Comparison of ENCODE assay signal across 28 cellular contexts in the genomic region with DNA sequence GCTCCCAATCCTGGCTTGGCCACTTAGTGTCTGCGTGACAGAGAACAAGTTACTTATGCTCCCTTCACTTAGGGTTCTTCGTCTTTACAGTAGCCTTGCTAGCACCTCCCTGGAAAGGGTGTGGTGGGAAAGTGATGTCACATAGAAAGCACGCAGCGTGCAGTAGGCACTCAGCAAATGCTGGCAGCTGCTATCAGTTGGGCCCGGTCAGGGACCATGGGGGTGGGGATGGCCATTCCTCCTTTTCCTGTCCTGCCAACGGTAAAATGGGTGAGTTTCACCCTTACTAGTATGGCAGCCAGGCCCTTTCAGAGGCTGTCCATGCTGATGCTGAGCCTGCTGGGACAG. TPM values are rescaled to one million over a fixed set of nuclear protein-coding genes. Genes with fewer than 3 reads are reported as not detected.
DNase-seq lines count a peak whose midpoint lies in the region; ATAC-seq and TF ChIP-seq lines count a peak whose summit lies in the region.
"Had no signal": no experiment of that assay in that cellular context is flagged by ENCODE, and none has a peak within 500 bp of the region (broad histone marks: within the 10 kb centered on the region; RNA-seq: fewer than 3 reads in every experiment).

No MANE protein-coding gene starts in this region.

- POLR2A ChIA-PET in naive thymus-derived CD8-positive, alpha-beta T cell (lab: Charles Lee), result no interaction called here

- no peak overlapping the region for H3K9ac ChIP-seq in GM23248

- ATAC-seq in RWPE2 (ENCODE audit: low read depth) (peak; percentile 84), left colon (peak; percentile 66)
- ATAC-seq in naive thymus-derived CD8-positive, alpha-beta T cell, result no peak

- H4K20me1 ChIP-seq in GM23248 (ENCODE audit: insufficient read depth), result no peaks in the 10 kb centered on the region

- no peaks in the 10 kb centered on the region for H3K79me2 ChIP-seq in GM23248 (ENCODE audit: insufficient read depth)

- in situ Hi-C loops in GM23248 (cut with MboI), result no loop called here

- no peak overlapping the region for H3K27ac Mint-ChIP-seq in naive thymus-derived CD8-positive, alpha-beta T cell
- H3K27ac Mint-ChIP-seq: activated CD4-positive, alpha-beta T cell treated with anti-CD3 and anti-CD28 coated beads, Interleukin-2, amount 10 ng/mL, durations not matched to agents 7 days and 5 days; activated CD8-positive, alpha-beta memory T cell treated with anti-CD3 and anti-CD28 coated beads, Interleukin-2, amount 10 ng/mL, durations not matched to agents 7 days and 5 days; dendritic cell treated with granulocyte-macrophage colony-stimulating factor and Interleukin-4, amounts not matched to agents 40 ng/mL and 50 ng/mL, for 4 days; IgD-negative memory B cell; mesothelial cell of epicardium; nephron; stimulated activated naive CD8-positive, alpha-beta T cell treated with anti-CD3 and anti-CD28 coated beads, Interleukin-15, amount 100 ng/mL, for 72 hours; WTC11 had no signal

- H3K9me3 ChIP-seq in GM23248 (ENCODE audit: low read depth) (no peaks in the 10 kb centered on the region), RWPE2 (ENCODE audit: severe bottlenecking) (no peaks in the 10 kb centered on the region), MG63 (no peaks in the 10 kb centered on the region)
- H3K9me3 ChIP-seq: thyroid gland had no signal

- H3K9me3 Mint-ChIP-seq in naive thymus-derived CD8-positive, alpha-beta T cell, result peaks cover 0 to 2% (median 0%) of the 10 kb centered on the region in 9 donors
- H3K9me3 Mint-ChIP-seq: activated CD4-positive, alpha-beta T cell treated with anti-CD3 and anti-CD28 coated beads, Interleukin-2, amount 10 ng/mL, durations not matched to agents 7 days and 5 days; central memory CD8-positive, alpha-beta T cell; dendritic cell treated with granulocyte-macrophage colony-stimulating factor and Interleukin-4, amounts not matched to agents 40 ng/mL and 50 ng/mL, for 4 days; IgD-negative memory B cell; mesothelial cell of epicardium; nephron; stimulated activated naive CD8-positive, alpha-beta T cell treated with anti-CD3 and anti-CD28 coated beads, Interleukin-15, amount 100 ng/mL, for 72 hours; WTC11 had no signal

- no peak overlapping the region for H3K27ac ChIP-seq in GM23248
- H3K27ac ChIP-seq in RWPE2 (ENCODE audit: poor library complexity, severe bottlenecking), result no peak overlapping the region
- H3K27ac ChIP-seq: thyroid gland had no signal

- H3K36me3 ChIP-seq in GM23248 (ENCODE audit: low read depth) (no peaks in the 10 kb centered on the region), RWPE2 (ENCODE audit: low read depth) (no peaks in the 10 kb centered on the region), MG63 (no peaks in the 10 kb centered on the region)
- H3K36me3 ChIP-seq: thyroid gland had no signal

- no peak for TF ChIP-seq CTCF in RWPE2 (IDR thresholded peaks at IDR 0.05; ENCODE audit: poor library complexity, severe bottlenecking)

- DNase-seq in AG08395 (ENCODE audit: low spot score) (peak; percentile 22), GM23248 (peak; percentile 68), RWPE2 (ENCODE audit: low spot score) (no peak), left colon (no peak), Ammon's horn (ENCODE audit: low spot score) (no peak), SW480 (ENCODE audit: low spot score) (no peak), MG63 (no peak)
- DNase-seq in naive thymus-derived CD8-positive, alpha-beta T cell, result no peak
- DNase-seq: activated CD4-positive, alpha-beta T cell treated with anti-CD3 and anti-CD28 coated beads, Interleukin-2, amount 10 ng/mL, durations not matched to agents 7 days and 5 days; activated CD8-positive, alpha-beta memory T cell treated with anti-CD3 and anti-CD28 coated beads, Interleukin-2, amount 10 ng/mL, durations not matched to agents 7 days and 5 days; stimulated activated CD4-positive, alpha-beta T cell treated with anti-CD3 and anti-CD28 coated beads, Interleukin-1b, Interleukin-23, amount 100 ng/mL, for 48 hours; stimulated activated CD8-positive, alpha-beta memory T cell treated with anti-CD3 and anti-CD28 coated beads, Interleukin-4, amount 100 ng/mL, for 48 hours; T-helper 9 cell; thyroid gland had no signal

- H3F3A ChIP-seq in GM23248 (ENCODE audit: insufficient read depth), result no peaks in the 10 kb centered on the region

- intact Hi-C loops in left colon (cut with DNase I, micrococcal nuclease), result no loop called here

- H3K4me3 ChIP-seq in GM23248 (no peak overlapping the region), RWPE2 (ENCODE audit: severe bottlenecking) (no peak overlapping the region), MG63 (no peak overlapping the region)
- H3K4me3 ChIP-seq: smooth muscle cell, thyroid gland had no signal

- H3K27me3 ChIP-seq in GM23248 (replicated peaks; ENCODE audit: insufficient read depth) (peaks cover 29% of the 10 kb centered on the region), RWPE2 (ENCODE audit: insufficient read depth, poor library complexity, severe bottlenecking) (peaks cover 8% of the 10 kb centered on the region), MG63 (peaks cover 38% of the 10 kb centered on the region)
- H3K27me3 ChIP-seq: thyroid gland had no signal

- 24 to 26% methylated on average over 6 of the region's 6 CpGs for WGBS in GM23248 (ENCODE audit: low coverage in 1 of 2, low lambda C conversion rate in 2 of 2, missing lambda C conversion rate in 2 of 2), 2 experiments

- peaks cover 19 to 43% (median 27%) of the 10 kb centered on the region in 5 donors for H3K27me3 Mint-ChIP-seq in naive thymus-derived CD8-positive, alpha-beta T cell

- H3K4me1 ChIP-seq in GM23248 (ENCODE audit: insufficient read depth), result peaks cover 20% of the 10 kb centered on the region
- no peaks in the 10 kb centered on the region for H3K4me1 ChIP-seq in RWPE2 (ENCODE audit: insufficient read depth, poor library complexity, severe bottlenecking)
- H3K4me1 ChIP-seq: thyroid gland had no signal

- H2AFZ ChIP-seq in GM23248, result no peak overlapping the region

- no peak overlapping the region for H3K4me3 Mint-ChIP-seq in naive thymus-derived CD8-positive, alpha-beta T cell
- H3K4me3 Mint-ChIP-seq: activated CD4-positive, alpha-beta T cell treated with anti-CD3 and anti-CD28 coated beads, Interleukin-2, amount 10 ng/mL, durations not matched to agents 7 days and 5 days; central memory CD8-positive, alpha-beta T cell; dendritic cell treated with granulocyte-macrophage colony-stimulating factor and Interleukin-4, amounts not matched to agents 40 ng/mL and 50 ng/mL, for 4 days; mesothelial cell of epicardium; nephron; WTC11 had no signal

- H3K36me3 Mint-ChIP-seq in naive thymus-derived CD8-positive, alpha-beta T cell, result no peaks in the 10 kb centered on the region
- H3K36me3 Mint-ChIP-seq: activated CD8-positive, alpha-beta memory T cell treated with anti-CD3 and anti-CD28 coated beads, Interleukin-2, amount 10 ng/mL, durations not matched to agents 7 days and 5 days; IgD-negative memory B cell; mesothelial cell of epicardium; WTC11 had no signal

- peaks cover 0 to 6% (median 3%) of the 10 kb centered on the region in 4 donors for H3K4me1 Mint-ChIP-seq in naive thymus-derived CD8-positive, alpha-beta T cell
- H3K4me1 Mint-ChIP-seq: activated CD8-positive, alpha-beta memory T cell treated with anti-CD3 and anti-CD28 coated beads, Interleukin-2, amount 10 ng/mL, durations not matched to agents 7 days and 5 days; central memory CD8-positive, alpha-beta T cell; mesothelial cell of epicardium; nephron; WTC11 had no signal

- H3K9me2 ChIP-seq in GM23248 (ENCODE audit: insufficient read depth), result no peaks in the 10 kb centered on the region

- peak overlapping the region; percentile 39 for H3K4me2 ChIP-seq in GM23248 (ENCODE audit: unreplicated experiment)

RNA-seq across cellular contexts. Expression of a gene that starts 6.2 kb away (rescaled TPM):
- not detected in 2 replicates for total RNA-seq in GM23248 (2014; rRNA removed; shearing (Covaris generic))
- not detected in 2 replicates for polyA plus RNA-seq in GM23248 (2016; fragmentation: Nextera tagmentation; extraction: Ambion mirVana)
- not detected for total RNA-seq in left colon
- not detected for total RNA-seq in naive thymus-derived CD8-positive, alpha-beta T cell
- polyA plus RNA-seq in naive thymus-derived CD8-positive, alpha-beta T cell, result not detected
- total RNA-seq in MG63 (2014; rRNA removed; shearing (Covaris generic); ENCODE audit: low replicate concordance), result not detected in 2 replicates
- total RNA-seq: A673; activated CD4-positive, alpha-beta T cell treated with anti-CD3 and anti-CD28 coated beads, Interleukin-2, amount 10 ng/mL, durations not matched to agents 7 days and 5 days; activated CD8-positive, alpha-beta memory T cell treated with anti-CD3 and anti-CD28 coated beads, Interleukin-2, amount 10 ng/mL, durations not matched to agents 7 days and 5 days; fibroblast of lung; glomerular endothelial cell; lower leg skin; mesothelial cell of epicardium; osteocyte; smooth muscle cell; thyroid gland; WTC11 had no signal
- polyA plus RNA-seq: adipose tissue, fibroblast of lung, IgD-negative memory B cell, smooth muscle cell had no signal

Comparison
In these comparisons a context has a peak if more than half of its experiments do, and no peak if none do; other contexts are left out.
1. DNase-seq: peak in AG08395 (single experiment) and GM23248 (single experiment); none in RWPE2 (single experiment), left colon (0 of 2), Ammon's horn (single experiment), SW480 (single experiment), naive thymus-derived CD8-positive, alpha-beta T cell (0 of 10) and MG63 (single experiment).
2. ATAC-seq: peak in RWPE2 (single experiment) and left colon (single experiment); none in naive thymus-derived CD8-positive, alpha-beta T cell (0 of 2).